Comparison of ENCODE assay signal across 8 cellular contexts in the genomic region with DNA sequence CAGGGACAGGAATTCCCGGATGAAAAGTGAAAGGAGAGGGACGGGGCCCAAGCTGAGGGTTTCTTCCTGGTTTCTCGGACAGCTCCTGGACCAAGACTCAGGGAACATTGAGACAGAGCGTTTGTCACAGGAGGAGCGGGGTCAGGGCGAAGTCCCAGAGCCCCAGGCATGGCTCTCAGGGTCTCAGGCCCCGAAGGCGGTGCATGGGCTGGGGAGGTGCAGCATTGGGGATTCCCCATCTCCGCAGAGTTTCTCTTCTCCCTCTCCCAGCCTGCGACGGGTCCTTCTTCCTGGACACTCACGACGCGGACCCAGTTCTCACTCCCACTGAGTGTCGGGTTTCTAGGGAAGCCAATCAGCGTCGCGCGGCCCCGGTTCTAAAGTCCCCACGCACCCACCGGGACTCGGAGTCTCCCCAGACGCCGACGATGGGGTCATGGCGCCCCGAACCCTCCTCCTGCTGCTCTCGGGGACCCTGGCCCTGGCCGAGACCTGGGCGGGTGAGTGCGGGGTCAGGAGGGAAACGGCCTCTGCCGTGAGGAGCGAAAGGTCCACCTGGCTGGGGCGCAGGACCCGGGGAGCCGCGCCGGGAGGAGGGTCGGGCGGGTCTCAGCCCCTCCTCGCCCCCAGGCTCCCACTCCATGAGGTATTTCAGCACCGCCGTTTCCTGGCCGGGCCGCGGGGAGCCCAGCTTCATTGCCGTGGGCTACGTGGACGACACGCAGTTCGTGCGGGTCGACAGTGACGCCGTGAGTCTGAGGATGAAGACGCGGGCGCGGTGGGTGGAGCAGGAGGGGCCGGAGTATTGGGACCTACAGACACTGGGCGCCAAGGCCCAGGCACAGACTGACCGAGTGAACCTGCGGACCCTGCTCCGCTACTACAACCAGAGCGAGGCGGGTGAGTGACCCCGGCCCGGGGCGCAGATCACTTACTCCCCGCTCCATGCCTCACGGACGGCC. TPM values are rescaled to one million over a fixed set of nuclear protein-coding genes. Genes with fewer than 3 reads are reported as not detected.
DNase-seq lines count a peak whose midpoint lies in the region; ATAC-seq and TF ChIP-seq lines count a peak whose summit lies in the region.

No MANE protein-coding gene starts in this region.

- peak; percentile 42 for DNase-seq in GM13976 (ENCODE audit: low spot score)
- no peak for DNase-seq in activated T-helper 2 cell treated with anti-CD3 and anti-CD28 coated beads, Interferon-gamma antibody, Interleukin-2, Interleukin-4, amounts not matched to agents 10 μg/mL and 5 μg/mL and 100 μg/mL, durations not matched to agents 14 hours and 24 hours and 36 hours (ENCODE audit: low spot score)
- peak; percentile 38 to 72 (median 53) for DNase-seq in heart left ventricle
- peak; percentile 87 for DNase-seq in posterior vena cava (ENCODE audit: low spot score)
- no peak for DNase-seq in EL
- no peak for DNase-seq in SHP77 (lab: John Stamatoyannopoulos, UW)
- no peak for DNase-seq in OCI-M1 (lab: John Stamatoyannopoulos, UW)
- DNase-seq in KBM-7: no peak

- H3K27me3 Mint-ChIP-seq in activated T-helper 2 cell treated with anti-CD3 and anti-CD28 coated beads, Interferon-gamma antibody, Interleukin-2, Interleukin-4, amounts not matched to agents 10 μg/mL and 5 μg/mL and 100 μg/mL, durations not matched to agents 14 hours and 24 hours and 36 hours (ENCODE audit: low read depth): peaks cover 39% of the 10 kb centered on the region

- peaks cover 0 to 31% (median 10%) of the 10 kb centered on the region in 9 donors for H3K27me3 ChIP-seq in heart left ventricle

- peaks cover 0 to 19% (median 12%) of the 10 kb centered on the region in 12 donors for H3K4me1 ChIP-seq in heart left ventricle

- TF ChIP-seq CTCF in GM13976 (IDR thresholded peaks at IDR 0.05; ENCODE audit: borderline replicate concordance, control extremely low read depth, extremely low read depth, insufficient read depth, missing control alignments) (no peak), heart left ventricle (IDR thresholded peaks at IDR 0.05) (peak in 1 of 12 donors; percentile 10)

- TF ChIP-seq POLR2A in heart left ventricle (IDR thresholded peaks at IDR 0.05): no peak

- ATAC-seq in heart left ventricle: peak; percentile 62 to 80 (median 70)

- H3K9me3 Mint-ChIP-seq in activated T-helper 2 cell treated with anti-CD3 and anti-CD28 coated beads, Interferon-gamma antibody, Interleukin-2, Interleukin-4, amounts not matched to agents 10 μg/mL and 5 μg/mL and 100 μg/mL, durations not matched to agents 14 hours and 24 hours and 36 hours: no peaks in the 10 kb centered on the region

- H3K27ac Mint-ChIP-seq in activated T-helper 2 cell treated with anti-CD3 and anti-CD28 coated beads, Interferon-gamma antibody, Interleukin-2, Interleukin-4, amounts not matched to agents 10 μg/mL and 5 μg/mL and 100 μg/mL, durations not matched to agents 14 hours and 24 hours and 36 hours: no peak overlapping the region

- in situ Hi-C loops in GM13976 (cut with MboI; ENCODE audit: low sequenced_read_pairs, unreplicated experiment) (no loop called here), KBM-7 (cut with MboI; ENCODE audit: low pct_unique_long_range_greater_than_20kb, low sequenced_read_pairs) (loop anchor here (25.0 kb wide), 1 partner anchor 169 kb away; a partner anchor contains a TSS)

- peaks cover 11% of the 10 kb centered on the region for H3K4me1 Mint-ChIP-seq in activated T-helper 2 cell treated with anti-CD3 and anti-CD28 coated beads, Interferon-gamma antibody, Interleukin-2, Interleukin-4, amounts not matched to agents 10 μg/mL and 5 μg/mL and 100 μg/mL, durations not matched to agents 14 hours and 24 hours and 36 hours (ENCODE audit: low read depth)

- peak overlapping the region in 6 of 12 donors; percentile 10 to 49 (median 22) for H3K27ac ChIP-seq in heart left ventricle

- H3K36me3 Mint-ChIP-seq in activated T-helper 2 cell treated with anti-CD3 and anti-CD28 coated beads, Interferon-gamma antibody, Interleukin-2, Interleukin-4, amounts not matched to agents 10 μg/mL and 5 μg/mL and 100 μg/mL, durations not matched to agents 14 hours and 24 hours and 36 hours (ENCODE audit: low read depth): no peaks in the 10 kb centered on the region

- intact Hi-C loops in activated T-helper 2 cell treated with anti-CD3 and anti-CD28 coated beads, Interferon-gamma antibody, Interleukin-2, Interleukin-4, amounts not matched to agents 10 μg/mL and 5 μg/mL and 100 μg/mL, durations not matched to agents 14 hours and 24 hours and 36 hours (cut with micrococcal nuclease): no loop called here
- intact Hi-C loops in heart left ventricle (cut with DNase I) (loop anchor here in 2 of 10 donors (2.0 to 5.0 kb wide), 2 partner anchors 30 to 79 kb away; no protein-coding TSS in a partner anchor), posterior vena cava (cut with DNase I) (no loop called here)

- 3 to 5% (median 4%) methylated on average over 22 to 74 of the region's 74 CpGs for WGBS in heart left ventricle, 4 donors

- H3K4me3 ChIP-seq in heart left ventricle: peak overlapping the region; percentile 43 to 82 (median 68)

- H3K36me3 ChIP-seq in heart left ventricle: no peaks in the 10 kb centered on the region

- no peaks in the 10 kb centered on the region for H3K9me3 ChIP-seq in heart left ventricle

- H3K4me3 Mint-ChIP-seq in activated T-helper 2 cell treated with anti-CD3 and anti-CD28 coated beads, Interferon-gamma antibody, Interleukin-2, Interleukin-4, amounts not matched to agents 10 μg/mL and 5 μg/mL and 100 μg/mL, durations not matched to agents 14 hours and 24 hours and 36 hours (ENCODE audit: low read depth): peak overlapping the region; percentile 30

RNA-seq across cellular contexts. Expression of a gene that starts 54.6 kb away (rescaled TPM):
- total RNA-seq in activated T-helper 2 cell treated with anti-CD3 and anti-CD28 coated beads, Interferon-gamma antibody, Interleukin-2, Interleukin-4, amounts not matched to agents 10 μg/mL and 5 μg/mL and 100 μg/mL, durations not matched to agents 14 hours and 24 hours and 36 hours: 76.0 and 78.2 TPM in 2 replicates
- total RNA-seq in heart left ventricle (10 to 100 TPM; 11.7 to 19.8 (median 14.7) TPM), posterior vena cava (10 to 100 TPM; 15.5 to 17.0 TPM)
- 10 to 100 TPM; 20.9 to 46.1 TPM for polyA plus RNA-seq in heart left ventricle

Comparison
In these comparisons a context has a peak if more than half of its experiments do, and no peak if none do; other contexts are left out.
1. DNase-seq: peak in GM13976 (single experiment), heart left ventricle (5 of 5) and posterior vena cava (single experiment); none in activated T-helper 2 cell treated with anti-CD3 and anti-CD28 coated beads, Interferon-gamma antibody, Interleukin-2, Interleukin-4, amounts not matched to agents 10 μg/mL and 5 μg/mL and 100 μg/mL, durations not matched to agents 14 hours and 24 hours and 36 hours (single experiment), EL (single experiment), SHP77 (0 of 2), OCI-M1 (single experiment) and KBM-7 (single experiment).